8 cellular contexts compared by ENCODE assay signal in genomic region chr5:73446631-73447233, GRCh38. TPM values are rescaled to one million over a fixed set of nuclear protein-coding genes. Genes with fewer than 3 reads are reported as not detected.
DNase-seq lines count a peak whose midpoint lies in the region; ATAC-seq and TF ChIP-seq lines count a peak whose summit lies in the region.

No MANE protein-coding gene starts in this region.

- peaks cover 53 to 61% of the 10 kb centered on the region in 2 donors for H3K27me3 Mint-ChIP-seq in natural killer cell (ENCODE audit: low read depth in 2 of 2)

- peaks cover 11 to 21% of the 10 kb centered on the region in 2 donors for H3K4me1 Mint-ChIP-seq in natural killer cell

- peaks cover 8% of the 10 kb centered on the region for H3K36me3 Mint-ChIP-seq in natural killer cell

- TF ChIP-seq CTCF in LNCaP clone FGC (IDR thresholded peaks at IDR 0.05; ENCODE audit: control insufficient read depth, extremely low read depth, insufficient read depth) (no peak), brain microvascular endothelial cell (IDR thresholded peaks at IDR 0.05; ENCODE audit: low read depth, low read length, missing control alignments) (no peak), natural killer cell (IDR thresholded peaks at IDR 0.05) (no peak)

- H3K27ac Mint-ChIP-seq in natural killer cell = no peak overlapping the region

- H3K27me3 ChIP-seq in brain microvascular endothelial cell (replicated peaks) = no peaks in the 10 kb centered on the region

- no peaks in the 10 kb centered on the region for H3K9me3 Mint-ChIP-seq in natural killer cell

- H3K27ac ChIP-seq in brain microvascular endothelial cell = peak overlapping the region; percentile 75

- peak overlapping the region; percentile 81 for H3K4me3 Mint-ChIP-seq in natural killer cell

- H3K4me3 ChIP-seq in LNCaP clone FGC (ENCODE audit: low read depth, low read length) (peak overlapping the region; percentile 44), brain microvascular endothelial cell (ENCODE audit: low read depth, low read length) (peak overlapping the region; percentile 71)

- DNase-seq in Caki2 (ENCODE audit: low read depth) = peak; percentile 44
- DNase-seq in LNCaP clone FGC (ENCODE audit: low read depth) = no peak
- no peak for DNase-seq in brain microvascular endothelial cell
- DNase-seq in natural killer cell = no peak
- DNase-seq in amniotic stem cell (lab: John Stamatoyannopoulos, UW) = no peak
- no peak for DNase-seq in activated CD4-positive, CD25-positive, alpha-beta regulatory T cell treated with anti-CD3 and anti-CD28 coated beads, Interleukin-2, amount 50 U/mL, for 72 hours

- H3K36me3 ChIP-seq in brain microvascular endothelial cell (replicated peaks) = peaks cover 12% of the 10 kb centered on the region

- intact Hi-C loops in natural killer cell (cut with micrococcal nuclease) = loop anchor here (10.0 kb wide), 1 partner anchor 522 kb away; no protein-coding TSS in a partner anchor

- ATAC-seq in natural killer cell (no peak), HG03135 (IDR thresholded peaks at IDR 0.05; ENCODE audit: unreplicated experiment) (no peak), GM18511 (IDR thresholded peaks at IDR 0.05; ENCODE audit: unreplicated experiment) (no peak)

- in situ Hi-C loops in Caki2 (cut with HindIII; ENCODE audit: low pct_unique_long_range_greater_than_20kb, low sequenced_read_pairs) = no loop called here
- in situ Hi-C loops in brain microvascular endothelial cell (cut with HindIII; ENCODE audit: low pct_ligation_motif_present, low sequenced_read_pairs) = loop anchor here (25.0 kb wide), 1 partner anchor 134 kb away; no protein-coding TSS in a partner anchor

RNA-seq across cellular contexts. Expression of gene FOXD1, which starts 1.8 kb away (rescaled TPM):
- total RNA-seq in Caki2 (2014; rRNA removed; shearing (Covaris generic); ENCODE audit: low replicate concordance) = 12.1 and 17.0 TPM in 2 replicates
- under 1 TPM; 0.31 to 0.63 (median 0.41) TPM for total RNA-seq in natural killer cell

RNA-seq across cellular contexts. Expression of gene BTF3, which starts 51.5 kb away (rescaled TPM):
- 219 and 224 TPM in 2 replicates for total RNA-seq in Caki2 (2014; rRNA removed; shearing (Covaris generic); ENCODE audit: low replicate concordance)
- 100 to 1,000 TPM; 364 to 423 (median 391) TPM for total RNA-seq in natural killer cell
